In the genomic region with DNA sequence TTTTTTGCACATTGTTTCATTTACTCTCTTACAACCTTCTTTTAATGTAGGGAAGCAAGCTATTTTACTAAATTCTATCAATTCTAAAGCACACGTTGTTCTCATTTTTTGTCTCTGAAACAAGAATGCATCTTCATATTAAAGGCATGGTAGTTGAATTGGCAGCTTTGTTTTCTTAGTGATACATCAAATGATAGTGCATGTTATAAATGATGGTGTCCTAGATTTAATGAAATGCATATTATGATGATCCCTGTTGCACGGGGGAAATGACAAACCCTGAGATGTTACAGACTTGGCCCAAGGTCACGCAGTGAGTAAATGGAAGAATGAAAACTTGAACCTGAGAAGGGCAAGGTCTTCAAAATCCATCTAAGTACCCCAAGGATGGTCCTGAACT, we compare ENCODE assay signal across 1 cellular context.
TF ChIP-seq lines count a peak whose summit lies in the region.

No MANE protein-coding gene starts in this region.

TF ChIP-seq in K562, 482 proteins besides CTCF, POLR2A, EP300 and RAD21 (continued from another document):
- TF ChIP-seq, protein P1, sequence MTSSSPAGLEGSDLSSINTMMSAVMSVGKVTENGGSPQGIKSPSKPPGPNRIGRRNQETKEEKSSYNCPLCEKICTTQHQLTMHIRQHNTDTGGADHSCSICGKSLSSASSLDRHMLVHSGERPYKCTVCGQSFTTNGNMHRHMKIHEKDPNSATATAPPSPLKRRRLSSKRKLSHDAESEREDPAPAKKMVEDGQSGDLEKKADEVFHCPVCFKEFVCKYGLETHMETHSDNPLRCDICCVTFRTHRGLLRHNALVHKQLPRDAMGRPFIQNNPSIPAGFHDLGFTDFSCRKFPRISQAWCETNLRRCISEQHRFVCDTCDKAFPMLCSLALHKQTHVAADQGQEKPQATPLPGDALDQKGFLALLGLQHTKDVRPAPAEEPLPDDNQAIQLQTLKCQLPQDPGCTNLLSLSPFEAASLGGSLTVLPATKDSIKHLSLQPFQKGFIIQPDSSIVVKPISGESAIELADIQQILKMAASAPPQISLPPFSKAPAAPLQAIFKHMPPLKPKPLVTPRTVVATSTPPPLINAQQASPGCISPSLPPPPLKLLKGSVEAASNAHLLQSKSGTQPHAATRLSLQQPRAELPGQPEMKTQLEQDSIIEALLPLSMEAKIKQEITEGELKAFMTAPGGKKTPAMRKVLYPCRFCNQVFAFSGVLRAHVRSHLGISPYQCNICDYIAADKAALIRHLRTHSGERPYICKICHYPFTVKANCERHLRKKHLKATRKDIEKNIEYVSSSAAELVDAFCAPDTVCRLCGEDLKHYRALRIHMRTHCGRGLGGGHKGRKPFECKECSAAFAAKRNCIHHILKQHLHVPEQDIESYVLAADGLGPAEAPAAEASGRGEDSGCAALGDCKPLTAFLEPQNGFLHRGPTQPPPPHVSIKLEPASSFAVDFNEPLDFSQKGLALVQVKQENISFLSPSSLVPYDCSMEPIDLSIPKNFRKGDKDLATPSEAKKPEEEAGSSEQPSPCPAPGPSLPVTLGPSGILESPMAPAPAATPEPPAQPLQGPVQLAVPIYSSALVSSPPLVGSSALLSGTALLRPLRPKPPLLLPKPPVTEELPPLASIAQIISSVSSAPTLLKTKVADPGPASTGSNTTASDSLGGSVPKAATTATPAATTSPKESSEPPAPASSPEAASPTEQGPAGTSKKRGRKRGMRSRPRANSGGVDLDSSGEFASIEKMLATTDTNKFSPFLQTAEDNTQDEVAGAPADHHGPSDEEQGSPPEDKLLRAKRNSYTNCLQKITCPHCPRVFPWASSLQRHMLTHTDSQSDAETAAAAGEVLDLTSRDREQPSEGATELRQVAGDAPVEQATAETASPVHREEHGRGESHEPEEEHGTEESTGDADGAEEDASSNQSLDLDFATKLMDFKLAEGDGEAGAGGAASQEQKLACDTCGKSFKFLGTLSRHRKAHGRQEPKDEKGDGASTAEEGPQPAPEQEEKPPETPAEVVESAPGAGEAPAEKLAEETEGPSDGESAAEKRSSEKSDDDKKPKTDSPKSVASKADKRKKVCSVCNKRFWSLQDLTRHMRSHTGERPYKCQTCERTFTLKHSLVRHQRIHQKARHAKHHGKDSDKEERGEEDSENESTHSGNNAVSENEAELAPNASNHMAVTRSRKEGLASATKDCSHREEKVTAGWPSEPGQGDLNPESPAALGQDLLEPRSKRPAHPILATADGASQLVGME (CRISPR knock-in tag; IDR thresholded peaks at IDR 0.05): no peak
- no peak for TF ChIP-seq XRCC4 (IDR thresholded peaks at IDR 0.05; ENCODE audit: extremely low read depth, insufficient read depth, insufficient read length)
- no peak for TF ChIP-seq ATF2 (CRISPR knock-in tag; IDR thresholded peaks at IDR 0.05)
- TF ChIP-seq HNRNPUL1 (IDR thresholded peaks at IDR 0.05; ENCODE audit: low read length): no peak
- TF ChIP-seq SOX6 (IDR thresholded peaks at IDR 0.05): no peak
- no peak for TF ChIP-seq TFE3 (CRISPR knock-in tag; IDR thresholded peaks at IDR 0.05)
- TF ChIP-seq, protein P2, sequence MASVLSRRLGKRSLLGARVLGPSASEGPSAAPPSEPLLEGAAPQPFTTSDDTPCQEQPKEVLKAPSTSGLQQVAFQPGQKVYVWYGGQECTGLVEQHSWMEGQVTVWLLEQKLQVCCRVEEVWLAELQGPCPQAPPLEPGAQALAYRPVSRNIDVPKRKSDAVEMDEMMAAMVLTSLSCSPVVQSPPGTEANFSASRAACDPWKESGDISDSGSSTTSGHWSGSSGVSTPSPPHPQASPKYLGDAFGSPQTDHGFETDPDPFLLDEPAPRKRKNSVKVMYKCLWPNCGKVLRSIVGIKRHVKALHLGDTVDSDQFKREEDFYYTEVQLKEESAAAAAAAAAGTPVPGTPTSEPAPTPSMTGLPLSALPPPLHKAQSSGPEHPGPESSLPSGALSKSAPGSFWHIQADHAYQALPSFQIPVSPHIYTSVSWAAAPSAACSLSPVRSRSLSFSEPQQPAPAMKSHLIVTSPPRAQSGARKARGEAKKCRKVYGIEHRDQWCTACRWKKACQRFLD (CRISPR knock-in tag; IDR thresholded peaks at IDR 0.05): no peak
- TF ChIP-seq XRCC3 (IDR thresholded peaks at IDR 0.05): no peak
TF ChIP-seq in K562: peak in this region for 0.
